ENCODE assay signal across 11 cellular contexts in genomic region chr6:156783958-156784357, GRCh38. TPM values are rescaled to one million over a fixed set of nuclear protein-coding genes. Genes with fewer than 3 reads are reported as not detected.
A peak's percentile ranks its signal among the peaks of the same experiment; 100 is the strongest.
DNase-seq lines count a peak whose midpoint lies in the region; ATAC-seq and TF ChIP-seq lines count a peak whose summit lies in the region.
"Had no signal": no experiment of that assay in that cellular context is flagged by ENCODE, and none has a peak within 500 bp of the region (broad histone marks: within the 10 kb centered on the region; RNA-seq: fewer than 3 reads in every experiment).

No MANE protein-coding gene starts in this region.

- H3K4me1 ChIP-seq in GM23248 (ENCODE audit: insufficient read depth) (peaks cover 32% of the 10 kb centered on the region), OCI-LY7 (ENCODE audit: insufficient read depth, low read length, poor library complexity, severe bottlenecking) (peaks cover 59% of the 10 kb centered on the region), smooth muscle cell (ENCODE audit: low read depth) (peaks cover 41% of the 10 kb centered on the region)

- peaks cover 94% of the 10 kb centered on the region for H3K79me2 ChIP-seq in GM23248 (ENCODE audit: insufficient read depth)
- peaks cover 93% of the 10 kb centered on the region for H3K79me2 ChIP-seq in OCI-LY7 (ENCODE audit: insufficient read depth, low read depth, low read length)
- H3K79me2 ChIP-seq in smooth muscle cell (ENCODE audit: low read depth): peaks cover 94% of the 10 kb centered on the region

- H3F3A ChIP-seq in GM23248 (ENCODE audit: insufficient read depth) (peaks cover 47% of the 10 kb centered on the region), smooth muscle cell (ENCODE audit: low read depth) (no peaks in the 10 kb centered on the region)

- H3K9ac ChIP-seq in GM23248: peak overlapping the region; percentile 94; the same call in 1 of the 2 replicates
- H3K9ac ChIP-seq in smooth muscle cell (ENCODE audit: low read depth): no peak overlapping the region

- H3K9me3 ChIP-seq in GM23248 (ENCODE audit: low read depth): no peaks in the 10 kb centered on the region
- no peaks in the 10 kb centered on the region for H3K9me3 ChIP-seq in OCI-LY7 (ENCODE audit: low read length)
- no peaks in the 10 kb centered on the region for H3K9me3 ChIP-seq in smooth muscle cell (replicated peaks; ENCODE audit: low read depth)
- H3K9me3 ChIP-seq: left lung, MG63 had no signal

- peak; percentile 13 for ATAC-seq in left ventricle myocardium superior
- ATAC-seq in HG03280 (IDR thresholded peaks at IDR 0.05; ENCODE audit: unreplicated experiment): no peak
- ATAC-seq in GM19035 (IDR thresholded peaks at IDR 0.05; ENCODE audit: unreplicated experiment): no peak
- ATAC-seq: left lung had no signal

- H2AFZ ChIP-seq in GM23248 (no peak overlapping the region), OCI-LY7 (ENCODE audit: low read length) (no peak overlapping the region), smooth muscle cell (ENCODE audit: low read depth) (no peak overlapping the region)

- peaks cover 8% of the 10 kb centered on the region; the same call in 1 of the 2 replicates for H3K36me3 ChIP-seq in GM23248 (ENCODE audit: low read depth)
- peaks cover 66% of the 10 kb centered on the region for H3K36me3 ChIP-seq in OCI-LY7 (ENCODE audit: insufficient read depth, low read length)
- no peaks in the 10 kb centered on the region for H3K36me3 ChIP-seq in smooth muscle cell (ENCODE audit: low read depth)
- H3K36me3 ChIP-seq: left lung, MG63 had no signal

- H3K27me3 ChIP-seq in GM23248 (replicated peaks; ENCODE audit: insufficient read depth) (no peaks in the 10 kb centered on the region), smooth muscle cell (ENCODE audit: low read depth) (no peaks in the 10 kb centered on the region)
- H3K27me3 ChIP-seq: left lung, MG63 had no signal

- H3K4me3 ChIP-seq in GM23248: peak overlapping the region; percentile 79
- peak overlapping the region; percentile 76 for H3K4me3 ChIP-seq in OCI-LY7 (ENCODE audit: low read depth, low read length, poor library complexity, severe bottlenecking)
- no peak overlapping the region for H3K4me3 ChIP-seq in smooth muscle cell
- H3K4me3 ChIP-seq: MG63 had no signal

- WGBS in GM23248 (ENCODE audit: low coverage in 1 of 2, low lambda C conversion rate in 2 of 2, missing lambda C conversion rate in 2 of 2), 2 experiments: 86 to 91% methylated on average over 6 of the region's 6 CpGs
- 67% methylated on average over 6 of the region's 6 CpGs for WGBS in smooth muscle cell (ENCODE audit: low lambda C conversion rate)

- no peaks in the 10 kb centered on the region for H3K9me2 ChIP-seq in GM23248 (ENCODE audit: insufficient read depth)
- no peaks in the 10 kb centered on the region for H3K9me2 ChIP-seq in OCI-LY7 (ENCODE audit: insufficient read depth, low read length)

- intact Hi-C loops in OCI-LY7 (cut with micrococcal nuclease; ENCODE audit: unreplicated experiment) (loop anchor here (5.0 to 10.0 kb wide), 5 partner anchors 101 to 491 kb away; no protein-coding TSS in a partner anchor), left ventricle myocardium superior (cut with micrococcal nuclease) (loop anchor here (10.0 kb wide), 2 partner anchors 219 to 231 kb away; no protein-coding TSS in a partner anchor)

- peak overlapping the region; percentile 85 for H3K27ac ChIP-seq in GM23248
- no peak overlapping the region for H3K27ac ChIP-seq in OCI-LY7 (ENCODE audit: low read depth, low read length, poor library complexity, severe bottlenecking)
- no peak overlapping the region for H3K27ac ChIP-seq in smooth muscle cell (ENCODE audit: low read depth)

- H4K20me1 ChIP-seq in GM23248 (ENCODE audit: insufficient read depth): no peaks in the 10 kb centered on the region
- H4K20me1 ChIP-seq in OCI-LY7 (ENCODE audit: insufficient read depth, low read length): peaks cover 55% of the 10 kb centered on the region
- peaks cover 93% of the 10 kb centered on the region for H4K20me1 ChIP-seq in smooth muscle cell (ENCODE audit: low read depth)

- no peak for TF ChIP-seq CTCF in OCI-LY7 (conservative IDR thresholded peaks at IDR 0.05; ENCODE audit: low read length)
- TF ChIP-seq CTCF in smooth muscle cell (IDR thresholded peaks at IDR 0.05; ENCODE audit: borderline replicate concordance, insufficient read depth, poor library complexity, severe bottlenecking): no peak

- POLR2A ChIA-PET in OCI-LY7 (lab: Charles Lee): interaction anchor here (0.7 to 0.9 kb wide), 2 partner anchors 11 to 186 kb away, joined by 3 read pairs; no protein-coding TSS in a partner anchor

- CTCF ChIA-PET in OCI-LY7 (lab: Charles Lee; ENCODE audit: unreplicated experiment): no interaction called here

- H3K4me2 ChIP-seq in GM23248 (ENCODE audit: unreplicated experiment): peak overlapping the region; percentile 92
- H3K4me2 ChIP-seq in OCI-LY7 (ENCODE audit: low read length): peak overlapping the region; percentile 85
- peak overlapping the region; percentile 91 for H3K4me2 ChIP-seq in smooth muscle cell

- in situ Hi-C loops in GM23248 (cut with MboI): loop anchor here (10.0 kb wide), 1 partner anchor 251 kb away; no protein-coding TSS in a partner anchor

- no TSS peak for BruUV-seq in OCI-LY7 (replicated peaks; lab: Mats Ljungman, UMichigan)

- DNase-seq in GM23248: no peak
- DNase-seq in OCI-LY7 (ENCODE audit: low spot score): no peak
- DNase-seq in left ventricle myocardium superior: no peak
- DNase-seq in smooth muscle cell (lab: John Stamatoyannopoulos, UW; ENCODE audit: unreplicated experiment): no peak
- DNase-seq in activated CD8-positive, alpha-beta memory T cell treated with anti-CD3 and anti-CD28 coated beads for 24 hours: no peak
- DNase-seq: EL, left lung, MG63, NCI-H446 treated with DMSO at 0.1 percent for 48 hours had no signal

RNA-seq across cellular contexts. Expression of gene ARID1B, which starts 6.8 kb away (rescaled TPM):
- 19.3 and 25.5 TPM in 2 replicates for total RNA-seq in GM23248 (2014; rRNA removed; shearing (Covaris generic))
- 19.3 and 21.2 TPM in 2 replicates for polyA plus RNA-seq in GM23248 (2016; fragmentation: Nextera tagmentation; extraction: Ambion mirVana)
- total RNA-seq in OCI-LY7 (2014; rRNA removed; shearing (Covaris generic)): 71.8 and 90.1 TPM in 2 replicates
- total RNA-seq in OCI-LY7 (2022): 164 and 170 TPM in 2 replicates
- 46.6 TPM for total RNA-seq in left ventricle myocardium superior
- 52.8 and 65.4 TPM in 2 replicates for total RNA-seq in smooth muscle cell
- polyA plus RNA-seq in smooth muscle cell: 30.1 and 40.2 TPM in 2 replicates
